ENCODE assay signal across 3 cellular contexts in the genomic region with DNA sequence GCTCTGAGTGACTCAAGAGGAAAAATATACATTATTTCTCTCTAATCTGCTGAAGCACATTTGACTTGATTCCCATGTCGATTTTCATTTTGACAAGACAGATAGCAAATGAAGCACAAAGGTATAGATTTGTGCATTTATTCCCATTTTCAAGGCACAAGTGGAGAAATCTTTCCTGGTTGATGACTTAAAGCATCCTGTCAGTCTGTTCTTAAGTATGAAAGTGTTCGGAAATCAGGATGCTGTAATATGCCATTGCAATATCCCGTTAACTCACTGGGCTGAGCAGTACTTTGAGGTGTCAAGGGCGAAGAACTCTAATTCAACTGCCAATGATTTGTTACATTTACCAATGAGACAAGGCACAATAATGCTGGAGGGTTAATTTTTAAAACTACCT.
"Had no signal": no experiment of that assay in that cellular context is flagged by ENCODE, and none has a peak within 500 bp of the region (broad histone marks: within the 10 kb centered on the region; RNA-seq: fewer than 3 reads in every experiment).

No MANE protein-coding gene starts in this region.

- H3K4me3 ChIP-seq: GM12878 had no signal

- DNase-seq: GDM1, GF-D8 had no signal
